Comparison of ENCODE assay signal across 18 cellular contexts in genomic region chr9:78273761-78274160, GRCh38. TPM values are rescaled to one million over a fixed set of nuclear protein-coding genes. Genes with fewer than 3 reads are reported as not detected.
A peak's percentile ranks its signal among the peaks of the same experiment; 100 is the strongest.
DNase-seq lines count a peak whose midpoint lies in the region; ATAC-seq and TF ChIP-seq lines count a peak whose summit lies in the region.
"Had no signal": no experiment of that assay in that cellular context is flagged by ENCODE, and none has a peak within 500 bp of the region (broad histone marks: within the 10 kb centered on the region; RNA-seq: fewer than 3 reads in every experiment).

No MANE protein-coding gene starts in this region.

- H4K91ac ChIP-seq in mesenchymal stem cell (ENCODE audit: low read length), result no peak overlapping the region

- H2BK120ac ChIP-seq in mesenchymal stem cell (ENCODE audit: low read depth, low read length), result no peak overlapping the region

- DNase-seq in EH (ENCODE audit: low read depth), result peak; percentile 67
- DNase-seq in WTC11 (ENCODE audit: low spot score), result no peak
- peak; percentile 69 for DNase-seq in choroid plexus epithelial cell (ENCODE audit: low read depth)
- DNase-seq in mesenchymal stem cell, result peak; percentile 29
- no peak for DNase-seq in HAP-1 (ENCODE audit: low spot score in 2 of 2)
- DNase-seq in D341Med (ENCODE audit: low spot score), result no peak
- DNase-seq: CD8-positive, alpha-beta memory T cell; DND-41; H7; KG1; NCI-H146; NCI-H2081; NCI-H748 treated with DMSO at 0.1 percent for 48 hours; SJCRH30 had no signal

- peaks cover 14% of the 10 kb centered on the region for H3K36me3 Mint-ChIP-seq in WTC11

- H2BK5ac ChIP-seq in mesenchymal stem cell (ENCODE audit: low read depth, low read length, poor library complexity, severe bottlenecking), result no peak overlapping the region

- no peaks in the 10 kb centered on the region for H3K79me1 ChIP-seq in mesenchymal stem cell (replicated peaks; ENCODE audit: low read length, poor library complexity, severe bottlenecking)

- H3K36me3 ChIP-seq in mesenchymal stem cell (ENCODE audit: control insufficient read depth in 1 of 2, insufficient read depth in 2 of 2, low read depth in 1 of 2, low read length in 2 of 2) (peaks cover 0 to 4% of the 10 kb centered on the region in 2 experiments), HAP-1 (replicated peaks) (peaks cover 50% of the 10 kb centered on the region)

- no peak overlapping the region for H4K8ac ChIP-seq in mesenchymal stem cell (ENCODE audit: low read length)

- H3K4me3 Mint-ChIP-seq in WTC11, result no peak overlapping the region
- H3K4me3 Mint-ChIP-seq: CD8-positive, alpha-beta memory T cell had no signal

- no peak overlapping the region for H2BK15ac ChIP-seq in mesenchymal stem cell (ENCODE audit: low read depth, poor library complexity, severe bottlenecking)

- no peaks in the 10 kb centered on the region for H3K9me3 Mint-ChIP-seq in WTC11
- H3K9me3 Mint-ChIP-seq: CD8-positive, alpha-beta memory T cell had no signal

- no peak overlapping the region for H3K14ac ChIP-seq in mesenchymal stem cell (ENCODE audit: low read length in 2 of 2)

- POLR2A ChIA-PET in WTC11 (lab: Charles Lee), result interaction anchor here (0.8 kb wide), 1 partner anchor 23 kb away, joined by 3 read pairs; the partner anchor contains the start of gene PSAT1

- in situ Hi-C loops in HAP-1 (cut with MboI; ENCODE audit: low sequenced_read_pairs), result no loop called here

- H3K18ac ChIP-seq in mesenchymal stem cell (ENCODE audit: low read depth in 1 of 2, low read length in 2 of 2), result no peak overlapping the region

- H3K4me2 ChIP-seq in mesenchymal stem cell (ENCODE audit: low read length, poor library complexity, severe bottlenecking), result no peak overlapping the region
- H3K4me2 ChIP-seq: BLaER1 treated with 17β-estradiol and CSF1 and Interleukin-3, amounts not matched to agents 10 nM and 100 nM had no signal

- 0 out of 2 replicates have a peak overlapping the region, but pooled peaks have one; percentile 24 for H3K27ac Mint-ChIP-seq in WTC11

- no peak overlapping the region for H3K23ac ChIP-seq in mesenchymal stem cell (ENCODE audit: low read length in 2 of 2)

- CTCF ChIA-PET in WTC11 (lab: Charles Lee), result no interaction called here

- no peak overlapping the region for H3K4ac ChIP-seq in mesenchymal stem cell (ENCODE audit: low read depth in 1 of 2, low read length in 2 of 2)

- no peaks in the 10 kb centered on the region for H3K27me3 Mint-ChIP-seq in WTC11 (ENCODE audit: low read depth)
- H3K27me3 Mint-ChIP-seq: CD8-positive, alpha-beta memory T cell had no signal

- no peak overlapping the region for H3K9ac ChIP-seq in mesenchymal stem cell (ENCODE audit: low read length)
- H3K9ac ChIP-seq: BLaER1 treated with 17β-estradiol and CSF1 and Interleukin-3, amounts not matched to agents 10 nM and 100 nM had no signal

- no peaks in the 10 kb centered on the region for H3K27me3 ChIP-seq in mesenchymal stem cell (ENCODE audit: control insufficient read depth in 1 of 2, insufficient read depth in 1 of 2, low read length in 2 of 2)
- no peaks in the 10 kb centered on the region for H3K27me3 ChIP-seq in HAP-1 (ENCODE audit: low read depth)
- H3K27me3 ChIP-seq: BLaER1 treated with 17β-estradiol and CSF1 and Interleukin-3, amounts not matched to agents 10 nM and 100 nM; SJCRH30 had no signal

- 98% methylated on average over 3 of the region's 3 CpGs for WGBS in mesenchymal stem cell

- TF ChIP-seq CTCF in WTC11 (IDR thresholded peaks at IDR 0.05) (no peak), choroid plexus epithelial cell (conservative IDR thresholded peaks at IDR 0.05; ENCODE audit: low read depth, low read length) (no peak)

- H2BK12ac ChIP-seq in mesenchymal stem cell (ENCODE audit: low read length in 2 of 2), result no peak overlapping the region

- H2AK5ac ChIP-seq in mesenchymal stem cell (ENCODE audit: low read length, severe bottlenecking), result no peak overlapping the region

- H3K4me3 ChIP-seq in choroid plexus epithelial cell (ENCODE audit: low read depth, low read length) (no peak overlapping the region), mesenchymal stem cell (ENCODE audit: insufficient read depth in 1 of 2, low read depth in 1 of 2, low read length in 2 of 2) (no peak overlapping the region), HAP-1 (no peak overlapping the region)
- H3K4me3 ChIP-seq: BLaER1 treated with 17β-estradiol and CSF1 and Interleukin-3, amounts not matched to agents 10 nM and 100 nM; SJCRH30 had no signal

- no peak overlapping the region for H3K27ac ChIP-seq in mesenchymal stem cell (ENCODE audit: low read length, poor library complexity, severe bottlenecking)
- H3K27ac ChIP-seq: BLaER1 treated with 17β-estradiol and CSF1 and Interleukin-3, amounts not matched to agents 10 nM and 100 nM; RWPE1; SJCRH30 had no signal

- no peaks in the 10 kb centered on the region for H3K4me1 ChIP-seq in mesenchymal stem cell (ENCODE audit: control insufficient read depth, insufficient read depth, low read depth, low read length)
- H3K4me1 ChIP-seq in HAP-1, result no peaks in the 10 kb centered on the region
- H3K4me1 ChIP-seq: BLaER1 treated with 17β-estradiol and CSF1 and Interleukin-3, amounts not matched to agents 10 nM and 100 nM; SJCRH30 had no signal

- no peak overlapping the region for H2AFZ ChIP-seq in mesenchymal stem cell (ENCODE audit: low read depth, low read length)

- no peaks in the 10 kb centered on the region for H3K9me3 ChIP-seq in mesenchymal stem cell (ENCODE audit: control insufficient read depth, low read length)
- H3K9me3 ChIP-seq in HAP-1, result no peaks in the 10 kb centered on the region
- H3K9me3 ChIP-seq: BLaER1 treated with 17β-estradiol and CSF1 and Interleukin-3, amounts not matched to agents 10 nM and 100 nM; SJCRH30 had no signal

- peaks cover 3% of the 10 kb centered on the region; the same call in 1 of the 2 replicates for H3K4me1 Mint-ChIP-seq in WTC11

- ATAC-seq in WTC11 (no peak), HG02571 (IDR thresholded peaks at IDR 0.05; ENCODE audit: unreplicated experiment) (no peak), GM19023 (IDR thresholded peaks at IDR 0.05; ENCODE audit: unreplicated experiment) (no peak)

TF ChIP-seq in WTC11, 78 proteins besides CTCF, POLR2A, EP300 and RAD21 (continues in another document):
- TF ChIP-seq KAT7 (CRISPR knock-in tag; IDR thresholded peaks at IDR 0.05; ENCODE audit: borderline replicate concordance), result no peak
- no peak for TF ChIP-seq PRDM15 (CRISPR knock-in tag; IDR thresholded peaks at IDR 0.05)
- TF ChIP-seq, protein P1, sequence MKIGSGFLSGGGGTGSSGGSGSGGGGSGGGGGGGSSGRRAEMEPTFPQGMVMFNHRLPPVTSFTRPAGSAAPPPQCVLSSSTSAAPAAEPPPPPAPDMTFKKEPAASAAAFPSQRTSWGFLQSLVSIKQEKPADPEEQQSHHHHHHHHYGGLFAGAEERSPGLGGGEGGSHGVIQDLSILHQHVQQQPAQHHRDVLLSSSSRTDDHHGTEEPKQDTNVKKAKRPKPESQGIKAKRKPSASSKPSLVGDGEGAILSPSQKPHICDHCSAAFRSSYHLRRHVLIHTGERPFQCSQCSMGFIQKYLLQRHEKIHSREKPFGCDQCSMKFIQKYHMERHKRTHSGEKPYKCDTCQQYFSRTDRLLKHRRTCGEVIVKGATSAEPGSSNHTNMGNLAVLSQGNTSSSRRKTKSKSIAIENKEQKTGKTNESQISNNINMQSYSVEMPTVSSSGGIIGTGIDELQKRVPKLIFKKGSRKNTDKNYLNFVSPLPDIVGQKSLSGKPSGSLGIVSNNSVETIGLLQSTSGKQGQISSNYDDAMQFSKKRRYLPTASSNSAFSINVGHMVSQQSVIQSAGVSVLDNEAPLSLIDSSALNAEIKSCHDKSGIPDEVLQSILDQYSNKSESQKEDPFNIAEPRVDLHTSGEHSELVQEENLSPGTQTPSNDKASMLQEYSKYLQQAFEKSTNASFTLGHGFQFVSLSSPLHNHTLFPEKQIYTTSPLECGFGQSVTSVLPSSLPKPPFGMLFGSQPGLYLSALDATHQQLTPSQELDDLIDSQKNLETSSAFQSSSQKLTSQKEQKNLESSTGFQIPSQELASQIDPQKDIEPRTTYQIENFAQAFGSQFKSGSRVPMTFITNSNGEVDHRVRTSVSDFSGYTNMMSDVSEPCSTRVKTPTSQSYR (CRISPR knock-in tag; IDR thresholded peaks at IDR 0.05), result no peak
- no peak for TF ChIP-seq FOXJ3 (CRISPR knock-in tag; IDR thresholded peaks at IDR 0.05; ENCODE audit: borderline replicate concordance)
- TF ChIP-seq, protein P2, sequence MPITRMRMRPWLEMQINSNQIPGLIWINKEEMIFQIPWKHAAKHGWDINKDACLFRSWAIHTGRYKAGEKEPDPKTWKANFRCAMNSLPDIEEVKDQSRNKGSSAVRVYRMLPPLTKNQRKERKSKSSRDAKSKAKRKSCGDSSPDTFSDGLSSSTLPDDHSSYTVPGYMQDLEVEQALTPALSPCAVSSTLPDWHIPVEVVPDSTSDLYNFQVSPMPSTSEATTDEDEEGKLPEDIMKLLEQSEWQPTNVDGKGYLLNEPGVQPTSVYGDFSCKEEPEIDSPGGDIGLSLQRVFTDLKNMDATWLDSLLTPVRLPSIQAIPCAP (CRISPR knock-in tag; IDR thresholded peaks at IDR 0.05), result no peak

RNA-seq across cellular contexts. Expression of gene PSAT1, which starts 23.2 kb away (rescaled TPM):
- total RNA-seq in WTC11 (2021), result 169 to 240 TPM (median 173 TPM) in 3 replicates
- polyA plus RNA-seq in mesenchymal stem cell (2013, experiment 1 of 2), result 93.9 TPM
- polyA plus RNA-seq in mesenchymal stem cell (2013, experiment 2 of 2), result 102 TPM

RNA-seq across cellular contexts. Expression of gene CEP78, which starts 37.9 kb away (rescaled TPM):
- total RNA-seq in WTC11 (2021), result 42.0 to 44.1 TPM (median 44.0 TPM) in 3 replicates
- 6.0 TPM for polyA plus RNA-seq in mesenchymal stem cell (2013, experiment 1 of 2)
- 5.7 TPM for polyA plus RNA-seq in mesenchymal stem cell (2013, experiment 2 of 2)

Comparison
In these comparisons a context has a peak if more than half of its experiments do, and no peak if none do; other contexts are left out.
1. DNase-seq: peak in EH (single experiment), choroid plexus epithelial cell (single experiment) and mesenchymal stem cell (single experiment); none in WTC11 (single experiment), HAP-1 (0 of 2) and D341Med (single experiment).